31 cellular contexts compared by ENCODE assay signal in the genomic region with DNA sequence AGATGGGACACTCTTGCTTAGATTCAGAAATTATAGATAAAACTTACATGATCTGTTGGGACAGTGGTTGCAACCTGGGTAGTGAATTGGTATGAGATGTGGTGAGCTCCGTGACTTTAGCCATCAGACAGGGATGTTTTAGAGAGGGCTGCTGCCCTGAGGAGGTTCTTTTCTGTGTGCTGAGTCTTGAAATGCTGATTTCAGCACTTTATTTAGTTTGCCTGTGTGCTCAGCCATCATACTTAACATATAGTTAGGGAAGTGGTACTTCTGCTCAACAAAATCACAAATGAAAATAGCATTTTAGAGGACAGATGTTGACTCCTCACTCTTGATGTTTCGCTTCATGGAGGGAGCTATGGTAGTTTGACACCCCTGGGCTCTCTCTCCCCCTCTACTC.
"Had no signal": no experiment of that assay in that cellular context is flagged by ENCODE, and none has a peak within 500 bp of the region (broad histone marks: within the 10 kb centered on the region; RNA-seq: fewer than 3 reads in every experiment).

No MANE protein-coding gene starts in this region.

- H3K4me2 ChIP-seq: neural progenitor cell, smooth muscle cell had no signal

- H3K27ac ChIP-seq: neural progenitor cell, ovary, parathyroid adenoma, psoas muscle, skin epidermis, spleen, suprapubic skin, testis, tibial artery, transverse colon, upper lobe of right lung, uterus had no signal

- H3K9ac ChIP-seq: neural progenitor cell, parathyroid adenoma had no signal

- ATAC-seq: natural killer cell; psoas muscle; right cardiac atrium; sciatic nerve; stimulated activated memory B cell treated with anti-CD40 and anti-IgM and Interleukin-4, amounts not matched to agents 10 μg/mL and 1 μg/mL and 100 μg/mL, for 72 hours; stimulated activated naive CD8-positive, alpha-beta T cell treated with anti-CD3 and anti-CD28 coated beads, Interleukin-15, amount 100 ng/mL, for 72 hours; stimulated activated naive CD8-positive, alpha-beta T cell treated with anti-CD3 and anti-CD28 coated beads, Interleukin-15, Interleukin-2, amounts not matched to agents 100 U/mL and 50 U/mL, for 24 hours; upper lobe of right lung had no signal

- H3K4me1 ChIP-seq: neural progenitor cell, parathyroid adenoma, psoas muscle, spleen, suprapubic skin, testis, tibial artery, transverse colon, upper lobe of right lung, uterus had no signal

- H3K4me3 ChIP-seq: neural progenitor cell, ovary, psoas muscle, skin epidermis, smooth muscle cell, spleen, suprapubic skin, testis, tibial artery, transverse colon, upper lobe of right lung, uterus had no signal

- H2AFZ ChIP-seq: neural progenitor cell, parathyroid adenoma had no signal

- DNase-seq: natural killer cell; occipital lobe; ovary; posterior cingulate gyrus; psoas muscle; right cardiac atrium; spleen; stimulated activated CD4-positive, alpha-beta T cell treated with anti-CD3 and anti-CD28 coated beads, Interleukin-12 subunit alpha, Interleukin-12 subunit beta, amount 100 ng/mL, for 4 hours; stimulated activated CD4-positive, alpha-beta T cell treated with anti-CD3 and anti-CD28 coated beads, Interleukin-1b, Interleukin-23, amount 100 ng/mL, for 48 hours; stimulated activated CD4-positive, alpha-beta T cell treated with anti-CD3 and anti-CD28 coated beads, Interleukin-4, amount 100 ng/mL, for 1 hour; stimulated activated CD4-positive, alpha-beta T cell treated with anti-CD3 and anti-CD28 coated beads, Interleukin-4, amount 100 ng/mL, for 4 hours; stimulated activated CD8-positive, alpha-beta memory T cell treated with anti-CD3 and anti-CD28 coated beads, Interleukin-4, amount 100 ng/mL, for 48 hours; stimulated activated naive CD4-positive, alpha-beta T cell; stimulated activated naive CD8-positive, alpha-beta T cell treated with anti-CD3 and anti-CD28 coated beads, Interleukin-15, amount 100 ng/mL, for 72 hours; stimulated activated naive CD8-positive, alpha-beta T cell treated with anti-CD3 and anti-CD28 coated beads, Interleukin-15, Interleukin-2, amounts not matched to agents 100 U/mL and 50 U/mL, for 24 hours; substantia nigra; testis; tibial artery; transverse colon; upper lobe of right lung; uterus had no signal

- H3K27me3 Mint-ChIP-seq: progenitor cell of endocrine pancreas; stimulated activated naive CD8-positive, alpha-beta T cell treated with anti-CD3 and anti-CD28 coated beads, Interleukin-15, amount 100 ng/mL, for 72 hours had no signal

- H3K4me3 Mint-ChIP-seq: natural killer cell; nephron; neural progenitor cell; stimulated activated memory B cell treated with anti-CD40 and anti-IgM and Interleukin-4, amounts not matched to agents 10 μg/mL and 1 μg/mL and 100 μg/mL, for 72 hours; stimulated activated naive CD8-positive, alpha-beta T cell treated with anti-CD3 and anti-CD28 coated beads, Interleukin-15, amount 100 ng/mL, for 72 hours; type B pancreatic cell had no signal

- H3K36me3 ChIP-seq: neural progenitor cell, ovary, spleen, suprapubic skin, tibial artery, transverse colon, upper lobe of right lung, uterus had no signal

- H3K27me3 ChIP-seq: neural progenitor cell, ovary, suprapubic skin, testis, tibial artery, transverse colon, upper lobe of right lung, uterus had no signal

- H3K36me3 Mint-ChIP-seq: natural killer cell; neural progenitor cell; stimulated activated memory B cell treated with anti-CD40 and anti-IgM and Interleukin-4, amounts not matched to agents 10 μg/mL and 1 μg/mL and 100 μg/mL, for 72 hours; type B pancreatic cell had no signal

- H3K4me1 Mint-ChIP-seq: natural killer cell; nephron; stimulated activated memory B cell treated with anti-CD40 and anti-IgM and Interleukin-4, amounts not matched to agents 10 μg/mL and 1 μg/mL and 100 μg/mL, for 72 hours; stimulated activated naive CD8-positive, alpha-beta T cell treated with anti-CD3 and anti-CD28 coated beads, Interleukin-15, amount 100 ng/mL, for 72 hours had no signal

- H3K27ac Mint-ChIP-seq: natural killer cell; nephron; neural progenitor cell; progenitor cell of endocrine pancreas; stimulated activated memory B cell treated with anti-CD40 and anti-IgM and Interleukin-4, amounts not matched to agents 10 μg/mL and 1 μg/mL and 100 μg/mL, for 72 hours; type B pancreatic cell had no signal

- H3K9me3 ChIP-seq: ovary, psoas muscle, suprapubic skin, testis, transverse colon, upper lobe of right lung, uterus had no signal
